Comparison of ENCODE assay signal across 9 cellular contexts in the genomic region with DNA sequence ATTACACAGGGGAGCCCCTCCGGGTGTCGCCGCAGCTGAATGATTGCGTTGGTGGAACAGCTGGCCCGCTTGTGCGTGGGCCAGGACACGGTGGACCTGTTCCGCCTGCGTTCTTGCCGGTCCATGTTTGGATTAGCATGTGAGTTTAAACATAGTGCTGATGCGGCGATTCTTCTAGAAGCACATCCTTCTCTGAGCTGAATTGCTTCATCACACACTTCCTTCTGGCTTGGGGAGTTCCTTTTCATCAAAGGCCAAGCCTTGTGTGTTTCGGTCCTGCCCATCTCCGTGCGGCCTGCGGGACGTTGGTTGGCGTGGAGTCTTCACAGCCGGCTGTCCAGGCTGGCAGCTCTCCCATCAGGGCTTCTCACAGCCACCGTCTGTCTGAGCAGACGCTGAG. TPM values are rescaled to one million over a fixed set of nuclear protein-coding genes. Genes with fewer than 3 reads are reported as not detected.
DNase-seq lines count a peak whose midpoint lies in the region; ATAC-seq, FAIRE-seq and TF ChIP-seq lines count a peak whose summit lies in the region.
"Had no signal": no experiment of that assay in that cellular context is flagged by ENCODE, and none has a peak within 500 bp of the region (broad histone marks: within the 10 kb centered on the region; RNA-seq: fewer than 3 reads in every experiment).

No MANE protein-coding gene starts in this region.

- no peak for TF ChIP-seq EP300 in GM12878 (IDR thresholded peaks at IDR 0.05; ENCODE audit: borderline replicate concordance in 1 of 2, control insufficient read depth in 1 of 2, low read depth in 2 of 2, low read length in 2 of 2)

- peaks cover 0 to 1% of the 10 kb centered on the region in 2 experiments; a peak in 1 of 4 replicates for H3K27me3 ChIP-seq in GM12878 (replicated peaks in 1 of 2; ENCODE audit: control insufficient read depth in 2 of 2, insufficient read depth in 2 of 2, low read length in 1 of 2)

- H3K36me3 Mint-ChIP-seq in stimulated activated naive B cell treated with anti-CD40 and anti-IgM and Interleukin-4, amounts not matched to agents 10 μg/mL and 1 μg/mL and 100 μg/mL, for 72 hours: peaks cover 13 to 15% of the 10 kb centered on the region in 2 donors
- peaks cover 4% of the 10 kb centered on the region for H3K36me3 Mint-ChIP-seq in activated CD4-positive, alpha-beta T cell treated with anti-CD3 and anti-CD28 coated beads, Interleukin-2, amount 10 ng/mL, durations not matched to agents 7 days and 5 days (ENCODE audit: low read depth)
- H3K36me3 Mint-ChIP-seq: activated naive CD4-positive, alpha-beta T cell treated with anti-CD3 and anti-CD28 coated beads, Interleukin-2, amount 50 U/mL, for 24 hours had no signal

- WGBS in GM12878 (ENCODE audit: insufficient coverage, insufficient replicate concordance, low lambda C conversion rate, missing lambda C conversion rate): 30% methylated on average over 21 of the region's 21 CpGs

- no peak for TF ChIP-seq POLR2A in GM12878 (IDR thresholded peaks at IDR 0.05; ENCODE audit: low read depth, low read length)

- DNase-seq in GM12865 (ENCODE audit: low read depth): peak; percentile 25
- DNase-seq in GM12878 (ENCODE audit: low read depth, low spot score): no peak
- DNase-seq in inferior parietal cortex (ENCODE audit: extremely low spot score): peak; percentile 54
- DNase-seq in stimulated activated naive B cell treated with anti-CD40 and anti-IgM and Interleukin-4, amounts not matched to agents 10 μg/mL and 1 μg/mL and 100 μg/mL, for 72 hours: no peak
- DNase-seq in HCEC 1CT: no peak
- no peak for DNase-seq in DMS79 treated with DMSO at 0.1 percent for 48 hours (lab: John Stamatoyannopoulos, UW)
- no peak for DNase-seq in activated CD4-positive, alpha-beta T cell treated with anti-CD3 and anti-CD28 coated beads, Interleukin-2, amount 10 ng/mL, durations not matched to agents 7 days and 5 days
- DNase-seq in activated T-cell treated with anti-CD3 and anti-CD28 coated beads, Interleukin-2, amount 50 U/mL, for 48 hours: no peak

- H3K4me1 Mint-ChIP-seq in stimulated activated naive B cell treated with anti-CD40 and anti-IgM and Interleukin-4, amounts not matched to agents 10 μg/mL and 1 μg/mL and 100 μg/mL, for 72 hours: peaks cover 39 to 61% of the 10 kb centered on the region in 2 donors
- H3K4me1 Mint-ChIP-seq in activated CD4-positive, alpha-beta T cell treated with anti-CD3 and anti-CD28 coated beads, Interleukin-2, amount 10 ng/mL, durations not matched to agents 7 days and 5 days: peaks cover 21% of the 10 kb centered on the region

- TF ChIP-seq CTCF in GM12865 (IDR thresholded peaks at IDR 0.05; ENCODE audit: insufficient read depth, low read depth, low read length, missing control alignments): no peak
- no peak for TF ChIP-seq CTCF in GM12878 (IDR thresholded peaks at IDR 0.05 in 2 of 3, conservative IDR thresholded peaks at IDR 0.05 in 1 of 3; ENCODE audit: control insufficient read depth in 2 of 3, extremely low read depth in 1 of 3, insufficient read depth in 1 of 3, low read depth in 3 of 3, low read length in 3 of 3)

- ATAC-seq in GM12878: no peak
- ATAC-seq in stimulated activated naive B cell treated with anti-CD40 and anti-IgM and Interleukin-4, amounts not matched to agents 10 μg/mL and 1 μg/mL and 100 μg/mL, for 72 hours (replicated peaks): no peak

- H3K4me3 Mint-ChIP-seq in stimulated activated naive B cell treated with anti-CD40 and anti-IgM and Interleukin-4, amounts not matched to agents 10 μg/mL and 1 μg/mL and 100 μg/mL, for 72 hours: peak overlapping the region; percentile 29 to 44
- no peak overlapping the region for H3K4me3 Mint-ChIP-seq in activated CD4-positive, alpha-beta T cell treated with anti-CD3 and anti-CD28 coated beads, Interleukin-2, amount 10 ng/mL, durations not matched to agents 7 days and 5 days
- H3K4me3 Mint-ChIP-seq: activated naive CD4-positive, alpha-beta T cell treated with anti-CD3 and anti-CD28 coated beads, Interleukin-2, amount 50 U/mL, for 24 hours had no signal

- in situ Hi-C loops in GM12878 (cut with MboI): no loop called here

- H2AFZ ChIP-seq in GM12878 (ENCODE audit: control insufficient read depth, low read depth, low read length): peak overlapping the region; percentile 24; the same call in 1 of the 2 replicates

- RAD21 ChIA-PET in GM12878 (lab: Charles Lee; ENCODE audit: unreplicated experiment): interaction anchor here (0.7 to 4.1 kb wide), 3 partner anchors 18 to 214 kb away, joined by 3 to 26 read pairs (median 4); no protein-coding TSS in a partner anchor

- TF ChIP-seq RAD21 in GM12878 (IDR thresholded peaks at IDR 0.05; ENCODE audit: insufficient read depth, low read depth, low read length): no peak

- no peaks in the 10 kb centered on the region for H3K79me2 ChIP-seq in GM12878 (ENCODE audit: control insufficient read depth, insufficient read depth, low read length)

- no peak overlapping the region for H3K4me2 ChIP-seq in GM12878 (ENCODE audit: control insufficient read depth, insufficient read depth)

- CTCF ChIA-PET in GM12878 (lab: Yijun Ruan, JAX): interaction anchor here (0.9 to 3.9 kb wide), 7 partner anchors 17 to 321 kb away, joined by 3 to 18 read pairs (median 4); no protein-coding TSS in a partner anchor
- CTCF ChIA-PET in activated CD4-positive, alpha-beta T cell treated with anti-CD3 and anti-CD28 coated beads, Interleukin-2, amount 10 ng/mL, durations not matched to agents 7 days and 5 days (lab: Charles Lee): interaction anchor here (1.0 kb wide), 1 partner anchor 35 kb away, joined by 4 read pairs; no protein-coding TSS in a partner anchor

- BruUV-seq in GM12878 (replicated peaks; lab: Mats Ljungman, UMichigan): no TSS peak

- H3K4me3 ChIP-seq in GM12865 (ENCODE audit: low read depth, low read length) (no peak overlapping the region), GM12878 (no peak overlapping the region)

- H3K9me3 Mint-ChIP-seq in stimulated activated naive B cell treated with anti-CD40 and anti-IgM and Interleukin-4, amounts not matched to agents 10 μg/mL and 1 μg/mL and 100 μg/mL, for 72 hours: no peaks in the 10 kb centered on the region
- no peaks in the 10 kb centered on the region for H3K9me3 Mint-ChIP-seq in activated CD4-positive, alpha-beta T cell treated with anti-CD3 and anti-CD28 coated beads, Interleukin-2, amount 10 ng/mL, durations not matched to agents 7 days and 5 days
- H3K9me3 Mint-ChIP-seq: activated naive CD4-positive, alpha-beta T cell treated with anti-CD3 and anti-CD28 coated beads, Interleukin-2, amount 50 U/mL, for 24 hours had no signal

- no peak overlapping the region for H3K27ac ChIP-seq in GM12878 (ENCODE audit: control insufficient read depth, insufficient read depth)

- no peaks in the 10 kb centered on the region for H4K20me1 ChIP-seq in GM12878 (ENCODE audit: control insufficient read depth, insufficient read depth)

- POLR2A ChIA-PET in GM12878 (lab: Charles Lee): interaction anchor here (0.6 to 0.7 kb wide), 2 partner anchors 54 to 123 kb away, joined by 3 to 4 read pairs; no protein-coding TSS in a partner anchor
- POLR2A ChIA-PET in activated CD4-positive, alpha-beta T cell treated with anti-CD3 and anti-CD28 coated beads, Interleukin-2, amount 10 ng/mL, durations not matched to agents 7 days and 5 days (lab: Charles Lee): no interaction called here

- FAIRE-seq in GM12878 (lab: Jason Lieb, UNC): no peak

- peaks cover 3 to 6% of the 10 kb centered on the region in 2 donors for H3K27me3 Mint-ChIP-seq in stimulated activated naive B cell treated with anti-CD40 and anti-IgM and Interleukin-4, amounts not matched to agents 10 μg/mL and 1 μg/mL and 100 μg/mL, for 72 hours
- H3K27me3 Mint-ChIP-seq in activated CD4-positive, alpha-beta T cell treated with anti-CD3 and anti-CD28 coated beads, Interleukin-2, amount 10 ng/mL, durations not matched to agents 7 days and 5 days: peaks cover 23% of the 10 kb centered on the region

- SMC1A ChIA-PET in GM12878 (lab: Charles Lee; ENCODE audit: uncharacterized antibody, unreplicated experiment): interaction anchor here (8.7 kb wide), 1 partner anchor 19 kb away, joined by 139 read pairs; no protein-coding TSS in a partner anchor

- H3K4me1 ChIP-seq in GM12878 (ENCODE audit: control insufficient read depth, insufficient read depth, low read length): peaks cover 50% of the 10 kb centered on the region

- H3K36me3 ChIP-seq in GM12878 (ENCODE audit: control insufficient read depth in 2 of 2, insufficient read depth in 2 of 2, low read length in 1 of 2): no peaks in the 10 kb centered on the region

- H3K9me3 ChIP-seq in GM12878 (replicated peaks; ENCODE audit: control insufficient read depth, insufficient read depth, low read length): no peaks in the 10 kb centered on the region

- intact Hi-C loops in GM12878 (cut with micrococcal nuclease; ENCODE audit: unreplicated experiment): no loop called here

- H3K27ac Mint-ChIP-seq in stimulated activated naive B cell treated with anti-CD40 and anti-IgM and Interleukin-4, amounts not matched to agents 10 μg/mL and 1 μg/mL and 100 μg/mL, for 72 hours: peak overlapping the region; percentile 42
- no peak overlapping the region for H3K27ac Mint-ChIP-seq in activated CD4-positive, alpha-beta T cell treated with anti-CD3 and anti-CD28 coated beads, Interleukin-2, amount 10 ng/mL, durations not matched to agents 7 days and 5 days
- H3K27ac Mint-ChIP-seq: activated naive CD4-positive, alpha-beta T cell treated with anti-CD3 and anti-CD28 coated beads, Interleukin-2, amount 50 U/mL, for 24 hours had no signal

- no peak overlapping the region for H3K9ac ChIP-seq in GM12878 (ENCODE audit: control insufficient read depth, insufficient read depth, low read length)

RNA-seq across cellular contexts. Expression of a gene that starts 45.5 kb away (rescaled TPM):
- total RNA-seq in GM12878 (2013; cell fraction: nucleolus; rRNA removed): 2.6 and 2.7 TPM in 2 replicates
- 0.11 and 0.49 TPM in 2 replicates for total RNA-seq in GM12878 (2014; rRNA removed)
- total RNA-seq in GM12878 (2014; rRNA removed; fragmentation: Illumina TruSeq; extraction: Trizol): 0.09 and 0.31 TPM in 2 replicates
- total RNA-seq in GM12878 (2021): 0.45 and 0.72 TPM in 2 replicates
- 1.1 TPM for polyA plus RNA-seq in GM12878 (2011; ENCODE audit: low read depth)
- polyA plus RNA-seq in GM12878 (2011; rRNA removed): 0.24 and 0.34 TPM in 2 replicates
- polyA plus RNA-seq in GM12878 (2011; cell fraction: cytosol; rRNA removed): 0.36 and 0.59 TPM in 2 replicates
- 1.3 and 1.8 TPM in 2 replicates for polyA plus RNA-seq in GM12878 (2011; cell fraction: nucleus; rRNA removed)
- polyA plus RNA-seq in GM12878 (2012): 1.9 and 2.1 TPM in 2 replicates
- polyA plus RNA-seq in GM12878 (2014; fragmentation: Illumina TruSeq; extraction: Trizol): 0.15 TPM in 1 of 2 replicates, not detected in the other
- polyA plus RNA-seq in GM12878 (2014; fragmentation: Nextera tagmentation; extraction: Ambion mirVana): not detected
- 0.14 and 0.39 TPM in 2 replicates for polyA plus RNA-seq in GM12878 (2014; rRNA removed)
- under 1 TPM in 1 of 2 experiments, not detected in 1; 0.23 TPM for polyA plus RNA-seq in GM12878 (2016; fragmentation: Nextera tagmentation; extraction: Ambion mirVana)
- polyA minus RNA-seq in GM12878 (2011; rRNA and poly(A)+ RNA removed): 0.66 and 1.1 TPM in 2 replicates
- not detected in 2 replicates for polyA minus RNA-seq in GM12878 (2011; cell fraction: cytosol; rRNA and poly(A)+ RNA removed)
- polyA minus RNA-seq in GM12878 (2011; cell fraction: nucleus; rRNA and poly(A)+ RNA removed): 0.10 and 0.60 TPM in 2 replicates
- total RNA-seq in activated CD4-positive, alpha-beta T cell treated with anti-CD3 and anti-CD28 coated beads, Interleukin-2, amount 10 ng/mL, durations not matched to agents 7 days and 5 days: under 1 TPM; 0.25 to 0.50 TPM

RNA-seq across cellular contexts. Expression of a gene that starts 47.3 kb away (rescaled TPM):
- total RNA-seq in GM12878 (2013; cell fraction: nucleolus; rRNA removed): 80.9 and 85.9 TPM in 2 replicates
- 33.9 and 41.4 TPM in 2 replicates for total RNA-seq in GM12878 (2014; rRNA removed)
- 28.7 and 28.9 TPM in 2 replicates for total RNA-seq in GM12878 (2014; rRNA removed; fragmentation: Illumina TruSeq; extraction: Trizol)
- 50.3 and 55.1 TPM in 2 replicates for total RNA-seq in GM12878 (2021)
- polyA plus RNA-seq in GM12878 (2011; ENCODE audit: low read depth): 31.4 TPM
- polyA plus RNA-seq in GM12878 (2011; rRNA removed): 74.1 and 103 TPM in 2 replicates
- 80.3 and 99.3 TPM in 2 replicates for polyA plus RNA-seq in GM12878 (2011; cell fraction: cytosol; rRNA removed)
- polyA plus RNA-seq in GM12878 (2011; cell fraction: nucleus; rRNA removed): 81.3 and 88.3 TPM in 2 replicates
- polyA plus RNA-seq in GM12878 (2012): 49.5 and 55.6 TPM in 2 replicates
- polyA plus RNA-seq in GM12878 (2014; fragmentation: Illumina TruSeq; extraction: Trizol): 36.9 and 43.2 TPM in 2 replicates
- 10 to 100 TPM in 1 of 2 experiments, 1 to 10 TPM in 1; 6.9 to 12.2 TPM for polyA plus RNA-seq in GM12878 (2014; fragmentation: Nextera tagmentation; extraction: Ambion mirVana)
- polyA plus RNA-seq in GM12878 (2014; rRNA removed): 56.6 and 59.0 TPM in 2 replicates
- 10 to 100 TPM; 42.5 to 45.7 TPM for polyA plus RNA-seq in GM12878 (2016; fragmentation: Nextera tagmentation; extraction: Ambion mirVana)
- 91.8 and 112 TPM in 2 replicates for polyA minus RNA-seq in GM12878 (2011; rRNA and poly(A)+ RNA removed)
- polyA minus RNA-seq in GM12878 (2011; cell fraction: cytosol; rRNA and poly(A)+ RNA removed): 22.9 and 33.4 TPM in 2 replicates
- polyA minus RNA-seq in GM12878 (2011; cell fraction: nucleus; rRNA and poly(A)+ RNA removed): 24.1 and 25.4 TPM in 2 replicates
- total RNA-seq in activated CD4-positive, alpha-beta T cell treated with anti-CD3 and anti-CD28 coated beads, Interleukin-2, amount 10 ng/mL, durations not matched to agents 7 days and 5 days: 10 to 100 TPM; 62.2 to 62.7 TPM

Comparison
In these comparisons a context has a peak if more than half of its experiments do, and no peak if none do; other contexts are left out.
1. DNase-seq: peak in GM12865 (single experiment) and inferior parietal cortex (single experiment); none in GM12878 (single experiment), stimulated activated naive B cell treated with anti-CD40 and anti-IgM and Interleukin-4, amounts not matched to agents 10 μg/mL and 1 μg/mL and 100 μg/mL, for 72 hours (single experiment), HCEC 1CT (single experiment), DMS79 treated with DMSO at 0.1 percent for 48 hours (single experiment), activated CD4-positive, alpha-beta T cell treated with anti-CD3 and anti-CD28 coated beads, Interleukin-2, amount 10 ng/mL, durations not matched to agents 7 days and 5 days (single experiment) and activated T-cell treated with anti-CD3 and anti-CD28 coated beads, Interleukin-2, amount 50 U/mL, for 48 hours (0 of 2).